15 cellular contexts compared by ENCODE assay signal in genomic region chr4:1945492-1945891, GRCh38.
DNase-seq lines count a peak whose midpoint lies in the region; ATAC-seq and TF ChIP-seq lines count a peak whose summit lies in the region.
"Had no signal": no experiment of that assay in that cellular context is flagged by ENCODE, and none has a peak within 500 bp of the region (broad histone marks: within the 10 kb centered on the region; RNA-seq: fewer than 3 reads in every experiment).

No MANE protein-coding gene starts in this region.

- H3K4me3 Mint-ChIP-seq in central memory CD8-positive, alpha-beta T cell, result no peak overlapping the region
- H3K4me3 Mint-ChIP-seq in nephron progenitor cell (no peak overlapping the region), immature natural killer cell (no peak overlapping the region)

- peaks cover 9% of the 10 kb centered on the region for H3K36me3 Mint-ChIP-seq in central memory CD8-positive, alpha-beta T cell (ENCODE audit: insufficient read depth)
- H3K36me3 Mint-ChIP-seq in nephron progenitor cell (ENCODE audit: low read depth), result peaks cover 59% of the 10 kb centered on the region
- peaks cover under 1 to 10% (median 4%) of the 10 kb centered on the region in 3 donors for H3K36me3 Mint-ChIP-seq in immature natural killer cell

- peak overlapping the region; percentile 16 for H3K27ac Mint-ChIP-seq in central memory CD8-positive, alpha-beta T cell (ENCODE audit: low read depth)
- peak overlapping the region; percentile 71 for H3K27ac Mint-ChIP-seq in nephron progenitor cell
- no peak overlapping the region for H3K27ac Mint-ChIP-seq in immature natural killer cell

- no peaks in the 10 kb centered on the region for H3K27me3 Mint-ChIP-seq in central memory CD8-positive, alpha-beta T cell
- H3K27me3 Mint-ChIP-seq in nephron progenitor cell (ENCODE audit: low read depth, poor library complexity) (peaks cover 6% of the 10 kb centered on the region), immature natural killer cell (ENCODE audit: low read depth in 3 of 3) (peaks cover 0 to 1% (median 0%) of the 10 kb centered on the region in 3 donors)

- ATAC-seq in central memory CD8-positive, alpha-beta T cell (replicated peaks; ENCODE audit: extremely low read depth, poor library complexity, severe bottlenecking), result no peak

- peaks cover 5% of the 10 kb centered on the region for H3K4me1 Mint-ChIP-seq in central memory CD8-positive, alpha-beta T cell
- H3K4me1 Mint-ChIP-seq in nephron progenitor cell (peaks cover 17% of the 10 kb centered on the region), immature natural killer cell (peaks cover 21% of the 10 kb centered on the region in 2 donors)

- H3K9me3 Mint-ChIP-seq in central memory CD8-positive, alpha-beta T cell, result no peaks in the 10 kb centered on the region
- H3K9me3 Mint-ChIP-seq in nephron progenitor cell, result no peaks in the 10 kb centered on the region
- H3K9me3 Mint-ChIP-seq in immature natural killer cell, result no peaks in the 10 kb centered on the region

- DNase-seq in NCI-H2227 (lab: John Stamatoyannopoulos, UW; ENCODE audit: unreplicated experiment) (peak; percentile 4), NCI-H2227 treated with DMSO at 0.1 percent for 48 hours (lab: John Stamatoyannopoulos, UW) (no peak), nephron progenitor cell (no peak), NCI-H2196 treated with DMSO at 0.1 percent for 48 hours (lab: John Stamatoyannopoulos, UW; ENCODE audit: unreplicated experiment) (no peak), NCI-H1092 treated with DMSO at 0.1 percent for 48 hours (lab: John Stamatoyannopoulos, UW) (no peak), immature natural killer cell (no peak), DMS114 treated with DMSO at 0.1 percent for 48 hours (lab: John Stamatoyannopoulos, UW; ENCODE audit: unreplicated experiment) (no peak)
- no peak for DNase-seq in central memory CD8-positive, alpha-beta T cell (ENCODE audit: low spot score in 2 of 2)
- DNase-seq: EL, MG63, NCI-H1092, NCI-H2081 treated with DMSO at 0.1 percent for 48 hours, NCI-H446, NCI-H69, RPMI8226 had no signal

- TF ChIP-seq CTCF in nephron progenitor cell (IDR thresholded peaks at IDR 0.05), result no peak

Comparison
In these comparisons a context has a peak if more than half of its experiments do, and no peak if none do; other contexts are left out.
1. H3K27ac Mint-ChIP-seq: peak in central memory CD8-positive, alpha-beta T cell (single experiment) and nephron progenitor cell (single experiment); none in immature natural killer cell (0 of 6).